Comparison of ENCODE assay signal across 9 cellular contexts in genomic region chr2:73156539-73157124, GRCh38. TPM values are rescaled to one million over a fixed set of nuclear protein-coding genes. Genes with fewer than 3 reads are reported as not detected.
DNase-seq lines count a peak whose midpoint lies in the region; ATAC-seq, FAIRE-seq and TF ChIP-seq lines count a peak whose summit lies in the region.
"Had no signal": no experiment of that assay in that cellular context is flagged by ENCODE, and none has a peak within 500 bp of the region (broad histone marks: within the 10 kb centered on the region; RNA-seq: fewer than 3 reads in every experiment).

No MANE protein-coding gene starts in this region.

- H3K27me3 ChIP-seq in HAP-1 (ENCODE audit: low read depth), result 0 out of 2 replicates have a peak, but pooled peaks cover 3% of the 10 kb centered on the region
- no peaks in the 10 kb centered on the region; the same call in 1 of the 2 replicates for H3K27me3 ChIP-seq in Panc1 (ENCODE audit: control insufficient read depth, insufficient read depth, low read length)
- peaks cover 0 to 2% of the 10 kb centered on the region in 2 experiments; a peak in 2 of 4 replicates for H3K27me3 ChIP-seq in GM12878 (replicated peaks in 1 of 2; ENCODE audit: control insufficient read depth in 2 of 2, insufficient read depth in 2 of 2, low read length in 1 of 2)
- H3K27me3 ChIP-seq in smooth muscle cell (ENCODE audit: low read depth), result peaks cover 9% of the 10 kb centered on the region

- POLR2A ChIA-PET in Panc1 (lab: Charles Lee) (no interaction called here), GM12878 (lab: Charles Lee) (no interaction called here)

- RAD21 ChIA-PET in GM12878 (lab: Charles Lee; ENCODE audit: unreplicated experiment), result interaction anchor here (0.6 kb wide), 1 partner anchor 21 kb away, joined by 3 read pairs; no protein-coding TSS in a partner anchor

- SMC1A ChIA-PET in GM12878 (lab: Charles Lee; ENCODE audit: uncharacterized antibody, unreplicated experiment), result no interaction called here

- TF ChIP-seq RAD21 in GM12878 (IDR thresholded peaks at IDR 0.05; ENCODE audit: insufficient read depth, low read depth, low read length), result peak; percentile 46

- WGBS in GM12878 (ENCODE audit: insufficient coverage, insufficient replicate concordance, low lambda C conversion rate, missing lambda C conversion rate), result 27% methylated on average over 24 of the region's 24 CpGs
- 17% methylated on average over 23 of the region's 24 CpGs for WGBS in smooth muscle cell (ENCODE audit: low lambda C conversion rate)

- H3K79me2 ChIP-seq in GM12878 (ENCODE audit: control insufficient read depth, insufficient read depth, low read length) (no peaks in the 10 kb centered on the region), smooth muscle cell (ENCODE audit: low read depth) (no peaks in the 10 kb centered on the region)

- no peaks in the 10 kb centered on the region for H4K20me1 ChIP-seq in GM12878 (ENCODE audit: control insufficient read depth, insufficient read depth)
- no peaks in the 10 kb centered on the region for H4K20me1 ChIP-seq in smooth muscle cell (ENCODE audit: low read depth)

- FAIRE-seq in GM12878 (lab: Jason Lieb, UNC), result no peak

- in situ Hi-C loops in HAP-1 (cut with MboI; ENCODE audit: low sequenced_read_pairs) (no loop called here), Panc1 (cut with HindIII; ENCODE audit: low pct_unique_long_range_greater_than_20kb, low sequenced_read_pairs) (no loop called here), GM12878 (cut with MboI) (no loop called here)

- CTCF ChIA-PET in Panc1 (lab: Charles Lee) (interaction anchor here (1.5 kb wide), 1 partner anchor 71 kb away, joined by 9 read pairs; no protein-coding TSS in a partner anchor), GM12878 (lab: Yijun Ruan, JAX) (interaction anchor here (1.0 to 2.5 kb wide), 5 partner anchors 21 to 264 kb away, joined by 3 to 9 read pairs (median 5); no protein-coding TSS in a partner anchor)

- H3K9me3 ChIP-seq in HAP-1, result no peaks in the 10 kb centered on the region
- no peaks in the 10 kb centered on the region for H3K9me3 ChIP-seq in Panc1 (ENCODE audit: control insufficient read depth, insufficient read depth, low read depth, low read length)
- H3K9me3 ChIP-seq in GM12878 (replicated peaks; ENCODE audit: control insufficient read depth, insufficient read depth, low read length), result no peaks in the 10 kb centered on the region
- no peaks in the 10 kb centered on the region for H3K9me3 ChIP-seq in iPS-18c (ENCODE audit: control insufficient read depth, insufficient read depth, low read length)
- H3K9me3 ChIP-seq in smooth muscle cell (replicated peaks; ENCODE audit: low read depth), result no peaks in the 10 kb centered on the region

- H3K27ac ChIP-seq in Panc1 (ENCODE audit: low read length) (no peak overlapping the region), GM12878 (ENCODE audit: control insufficient read depth, insufficient read depth) (no peak overlapping the region), smooth muscle cell (ENCODE audit: low read depth) (no peak overlapping the region)

- H3K36me3 ChIP-seq in HAP-1 (replicated peaks) (no peaks in the 10 kb centered on the region), Panc1 (ENCODE audit: control insufficient read depth, insufficient read depth, low read length) (no peaks in the 10 kb centered on the region), GM12878 (ENCODE audit: control insufficient read depth in 2 of 2, insufficient read depth in 2 of 2, low read length in 1 of 2) (no peaks in the 10 kb centered on the region), smooth muscle cell (ENCODE audit: low read depth) (no peaks in the 10 kb centered on the region)

- H2AFZ ChIP-seq in GM12878 (ENCODE audit: control insufficient read depth, low read depth, low read length), result no peak overlapping the region
- peak overlapping the region; percentile 45 for H2AFZ ChIP-seq in smooth muscle cell (ENCODE audit: low read depth)

- H3K4me3 ChIP-seq in HAP-1 (no peak overlapping the region), Panc1 (ENCODE audit: low read depth in 2 of 2, low read length in 2 of 2) (no peak overlapping the region), GM12878 (no peak overlapping the region), iPS-18c (ENCODE audit: insufficient read depth, low read depth, low read length) (peak overlapping the region; percentile 42; the same call in 1 of the 2 replicates), smooth muscle cell (no peak overlapping the region)

- ATAC-seq in Panc1 (peak; percentile 95), GM12878 (peak; percentile 44; the same call in 1 of the 3 replicates), GM21367 (IDR thresholded peaks at IDR 0.05; ENCODE audit: unreplicated experiment) (no peak)

- no peaks in the 10 kb centered on the region for H3K4me1 ChIP-seq in HAP-1
- H3K4me1 ChIP-seq in Panc1 (ENCODE audit: control insufficient read depth, insufficient read depth, low read length), result no peaks in the 10 kb centered on the region
- H3K4me1 ChIP-seq in GM12878 (ENCODE audit: control insufficient read depth, insufficient read depth, low read length), result no peaks in the 10 kb centered on the region
- no peaks in the 10 kb centered on the region for H3K4me1 ChIP-seq in smooth muscle cell (ENCODE audit: low read depth)

- TF ChIP-seq CTCF in Panc1 (IDR thresholded peaks at IDR 0.05), result peak; percentile 86
- TF ChIP-seq CTCF in GM12878 (IDR thresholded peaks at IDR 0.05 in 2 of 3, conservative IDR thresholded peaks at IDR 0.05 in 1 of 3; ENCODE audit: control insufficient read depth in 2 of 3, extremely low read depth in 1 of 3, insufficient read depth in 1 of 3, low read depth in 3 of 3, low read length in 3 of 3), result peak; percentile 34 to 43 (median 37); a peak in 4 of 6 replicates
- peak; percentile 76 for TF ChIP-seq CTCF in smooth muscle cell (IDR thresholded peaks at IDR 0.05; ENCODE audit: borderline replicate concordance, insufficient read depth, poor library complexity, severe bottlenecking)

- H3K9ac ChIP-seq in GM12878 (ENCODE audit: control insufficient read depth, insufficient read depth, low read length), result no peak overlapping the region
- H3K9ac ChIP-seq in smooth muscle cell (ENCODE audit: low read depth), result no peak overlapping the region

- intact Hi-C loops in Panc1 (cut with micrococcal nuclease; ENCODE audit: unreplicated experiment), result loop anchor here (1.0 kb wide), 1 partner anchor 71 kb away; no protein-coding TSS in a partner anchor
- intact Hi-C loops in GM12878 (cut with micrococcal nuclease; ENCODE audit: unreplicated experiment), result no loop called here

- H3K4me2 ChIP-seq in GM12878 (ENCODE audit: control insufficient read depth, insufficient read depth) (no peak overlapping the region), smooth muscle cell (peak overlapping the region; percentile 71)

- no peaks in the 10 kb centered on the region for H3F3A ChIP-seq in smooth muscle cell (ENCODE audit: low read depth)

- BruUV-seq in Panc1 (replicated peaks; lab: Mats Ljungman, UMichigan), result no TSS peak
- BruUV-seq in GM12878 (replicated peaks; lab: Mats Ljungman, UMichigan), result no TSS peak

- no peak for TF ChIP-seq EP300 in GM12878 (IDR thresholded peaks at IDR 0.05; ENCODE audit: borderline replicate concordance in 1 of 2, control insufficient read depth in 1 of 2, low read depth in 2 of 2, low read length in 2 of 2)

- TF ChIP-seq POLR2A in GM12878 (IDR thresholded peaks at IDR 0.05; ENCODE audit: low read depth, low read length), result no peak

- peak; percentile 75 for DNase-seq in Ammon's horn (ENCODE audit: low spot score)
- DNase-seq in HAP-1 (ENCODE audit: low spot score in 2 of 2), result peak; percentile 33 to 75
- DNase-seq in Panc1 (ENCODE audit: low read depth, low spot score), result no peak
- no peak for DNase-seq in GM12878 (ENCODE audit: low read depth, low spot score)
- peak; percentile 15 for DNase-seq in smooth muscle cell (lab: John Stamatoyannopoulos, UW; ENCODE audit: unreplicated experiment)
- no peak for DNase-seq in GM19240 (ENCODE audit: insufficient read length, low spot score)

RNA-seq across cellular contexts. Expression of gene RAB11FIP5, which starts 43.9 kb away (rescaled TPM):
- total RNA-seq in Panc1 (2021; ENCODE audit: unreplicated experiment) (27.3 TPM), GM12878 (2014; rRNA removed) (not detected in 2 replicates), GM12878 (2014; rRNA removed; fragmentation: Illumina TruSeq; extraction: Trizol) (not detected in 2 replicates), GM12878 (2021) (0.05 and 0.08 TPM in 2 replicates), smooth muscle cell (23.3 and 24.3 TPM in 2 replicates)
- polyA plus RNA-seq in Panc1 (2012; ENCODE audit: insufficient read length), result 20.4 TPM
- 0.06 TPM in 1 of 2 replicates, not detected in the other for total RNA-seq in GM12878 (2013; cell fraction: nucleolus; rRNA removed)
- 0.05 TPM for polyA plus RNA-seq in GM12878 (2011; ENCODE audit: low read depth)
- polyA plus RNA-seq in GM12878 (2011; rRNA removed) (0.01 and 0.20 TPM in 2 replicates), GM12878 (2014; fragmentation: Illumina TruSeq; extraction: Trizol) (not detected in 2 replicates), GM12878 (2014; fragmentation: Nextera tagmentation; extraction: Ambion mirVana) (under 1 TPM in 1 of 2 experiments, not detected in 1; 0.07 TPM), GM12878 (2014; rRNA removed) (0.03 and 0.08 TPM in 2 replicates), GM12878 (2016; fragmentation: Nextera tagmentation; extraction: Ambion mirVana) (not detected), smooth muscle cell (31.3 and 32.0 TPM in 2 replicates)
- polyA plus RNA-seq in GM12878 (2011; cell fraction: cytosol; rRNA removed), result 0.02 and 0.07 TPM in 2 replicates
- 0.01 and 0.07 TPM in 2 replicates for polyA plus RNA-seq in GM12878 (2011; cell fraction: nucleus; rRNA removed)
- polyA plus RNA-seq in GM12878 (2012), result 0.25 and 0.28 TPM in 2 replicates
- polyA minus RNA-seq in GM12878 (2011; rRNA and poly(A)+ RNA removed), result 0.07 TPM in 1 of 2 replicates, not detected in the other
- 0.42 TPM in 1 of 2 replicates, not detected in the other for polyA minus RNA-seq in GM12878 (2011; cell fraction: cytosol; rRNA and poly(A)+ RNA removed)
- polyA minus RNA-seq in GM12878 (2011; cell fraction: nucleus; rRNA and poly(A)+ RNA removed), result not detected in 2 replicates

RNA-seq across cellular contexts. Expression of gene NOTO, which starts 45.7 kb away (rescaled TPM):
- total RNA-seq in Panc1 (2021; ENCODE audit: unreplicated experiment) (0.08 TPM), GM12878 (2014; rRNA removed) (not detected in 2 replicates), GM12878 (2014; rRNA removed; fragmentation: Illumina TruSeq; extraction: Trizol) (not detected in 2 replicates), GM12878 (2021) (not detected in 2 replicates), smooth muscle cell (not detected in 2 replicates)
- polyA plus RNA-seq in Panc1 (2012; ENCODE audit: insufficient read length), result not detected
- not detected in 2 replicates for total RNA-seq in GM12878 (2013; cell fraction: nucleolus; rRNA removed)
- polyA plus RNA-seq in GM12878 (2011; ENCODE audit: low read depth), result not detected
- polyA plus RNA-seq in GM12878 (2011; rRNA removed) (not detected in 2 replicates), GM12878 (2014; fragmentation: Illumina TruSeq; extraction: Trizol) (not detected in 2 replicates), GM12878 (2014; fragmentation: Nextera tagmentation; extraction: Ambion mirVana) (not detected), GM12878 (2014; rRNA removed) (not detected in 2 replicates), GM12878 (2016; fragmentation: Nextera tagmentation; extraction: Ambion mirVana) (not detected), smooth muscle cell (0.11 TPM in 1 of 2 replicates, not detected in the other)
- not detected in 2 replicates for polyA plus RNA-seq in GM12878 (2011; cell fraction: cytosol; rRNA removed)
- polyA plus RNA-seq in GM12878 (2011; cell fraction: nucleus; rRNA removed), result not detected in 2 replicates
- not detected in 2 replicates for polyA plus RNA-seq in GM12878 (2012)
- polyA minus RNA-seq in GM12878 (2011; rRNA and poly(A)+ RNA removed), result not detected in 2 replicates
- polyA minus RNA-seq in GM12878 (2011; cell fraction: cytosol; rRNA and poly(A)+ RNA removed), result not detected in 2 replicates
- not detected in 2 replicates for polyA minus RNA-seq in GM12878 (2011; cell fraction: nucleus; rRNA and poly(A)+ RNA removed)
- polyA plus RNA-seq: esophagus had no signal

RNA-seq across cellular contexts. Expression of gene SMYD5, which starts 57.4 kb away (rescaled TPM):
- total RNA-seq in Panc1 (2021; ENCODE audit: unreplicated experiment) (37.6 TPM), GM12878 (2014; rRNA removed) (31.4 and 31.5 TPM in 2 replicates), GM12878 (2014; rRNA removed; fragmentation: Illumina TruSeq; extraction: Trizol) (21.1 and 21.2 TPM in 2 replicates), GM12878 (2021) (30.8 and 34.4 TPM in 2 replicates), smooth muscle cell (10.8 and 17.3 TPM in 2 replicates)
- polyA plus RNA-seq in Panc1 (2012; ENCODE audit: insufficient read length), result 31.5 TPM
- 24.2 and 30.9 TPM in 2 replicates for total RNA-seq in GM12878 (2013; cell fraction: nucleolus; rRNA removed)
- polyA plus RNA-seq in GM12878 (2011; ENCODE audit: low read depth), result 29.1 TPM
- polyA plus RNA-seq in GM12878 (2011; rRNA removed) (23.1 and 34.7 TPM in 2 replicates), GM12878 (2014; fragmentation: Illumina TruSeq; extraction: Trizol) (29.9 and 35.3 TPM in 2 replicates), GM12878 (2014; fragmentation: Nextera tagmentation; extraction: Ambion mirVana) (1 to 10 TPM; 6.1 to 6.6 TPM), GM12878 (2014; rRNA removed) (33.8 and 34.1 TPM in 2 replicates), GM12878 (2016; fragmentation: Nextera tagmentation; extraction: Ambion mirVana) (10 to 100 TPM; 18.4 to 18.8 TPM), smooth muscle cell (13.9 and 16.5 TPM in 2 replicates)
- 41.4 and 42.7 TPM in 2 replicates for polyA plus RNA-seq in GM12878 (2011; cell fraction: cytosol; rRNA removed)
- 50.6 and 54.2 TPM in 2 replicates for polyA plus RNA-seq in GM12878 (2011; cell fraction: nucleus; rRNA removed)
- 22.2 and 22.4 TPM in 2 replicates for polyA plus RNA-seq in GM12878 (2012)
- polyA minus RNA-seq in GM12878 (2011; rRNA and poly(A)+ RNA removed), result 32.3 and 46.1 TPM in 2 replicates
- 12.1 and 13.8 TPM in 2 replicates for polyA minus RNA-seq in GM12878 (2011; cell fraction: cytosol; rRNA and poly(A)+ RNA removed)
- 11.2 and 26.5 TPM in 2 replicates for polyA minus RNA-seq in GM12878 (2011; cell fraction: nucleus; rRNA and poly(A)+ RNA removed)

Comparison
In these comparisons a context has a peak if more than half of its experiments do, and no peak if none do; other contexts are left out.
1. DNase-seq: peak in Ammon's horn (single experiment), HAP-1 (2 of 2) and smooth muscle cell (single experiment); none in Panc1 (single experiment), GM12878 (single experiment) and GM19240 (single experiment).
2. RNA of gene RAB11FIP5, which starts 43.9 kb away (total RNA-seq): 27.3 TPM in Panc1 (single experiment) and 23.3 to 24.3 TPM in smooth muscle cell; 0.05 to 0.08 TPM in GM12878; every median in the first group is over 10 times any median in the second.
3. Peak in every context shown above with its lines, with median percentiles within 50 percentile points of each other: CTCF ChIP-seq.